ENCODE assay signal across 8 cellular contexts in genomic region chr11:87722756-87723599, GRCh38.
DNase-seq lines count a peak whose midpoint lies in the region; ATAC-seq, FAIRE-seq and TF ChIP-seq lines count a peak whose summit lies in the region.

No MANE protein-coding gene starts in this region.

- H3K4me1 ChIP-seq in duodenal mucosa (ENCODE audit: control insufficient read depth in 1 of 2, insufficient read depth in 2 of 2, low read length in 2 of 2): peaks cover 5 to 8% of the 10 kb centered on the region in 2 donors

- CTCF ChIA-PET in activated CD4-positive, alpha-beta T cell treated with anti-CD3 and anti-CD28 coated beads for 36 hours (lab: Charles Lee): interaction anchor here (1.0 to 2.1 kb wide), 2 partner anchors 9 to 828 kb away, joined by 3 to 5 read pairs; no protein-coding TSS in a partner anchor

- H3K4me1 Mint-ChIP-seq in activated CD4-positive, alpha-beta T cell treated with anti-CD3 and anti-CD28 coated beads for 36 hours: no peaks in the 10 kb centered on the region

- no peak for ATAC-seq in activated CD4-positive, alpha-beta T cell treated with anti-CD3 and anti-CD28 coated beads for 36 hours
- no peak for ATAC-seq in GM21825 (IDR thresholded peaks at IDR 0.05; ENCODE audit: unreplicated experiment)

- peak; percentile 92 for TF ChIP-seq CTCF in NB4 (IDR thresholded peaks at IDR 0.05; ENCODE audit: low read depth, low read length)
- peak; percentile 92 for TF ChIP-seq CTCF in retinal pigment epithelial cell (conservative IDR thresholded peaks at IDR 0.05; ENCODE audit: low read depth, low read length)

- peak; percentile 21 for DNase-seq in activated CD4-positive, alpha-beta T cell treated with anti-CD3 and anti-CD28 coated beads for 36 hours
- no peak for DNase-seq in activated CD4-positive, alpha-beta T cell treated with anti-CD3 and anti-CD28 coated beads, Interleukin-2, amount 50 U/mL, for 4 hours
- DNase-seq in H54 (ENCODE audit: insufficient read length, low spot score) (peak; percentile 2), NB4 (ENCODE audit: low read depth) (peak; percentile 60), retinal pigment epithelial cell (ENCODE audit: low read depth) (no peak)
- DNase-seq in activated T-cell treated with anti-CD3 and anti-CD28 coated beads, Interleukin-2, amount 50 U/mL, for 1 hour: no peak

- no peak for TF ChIP-seq POLR2A in H54 (IDR thresholded peaks at IDR 0.05; ENCODE audit: low read depth, low read length)
- no peak for TF ChIP-seq POLR2A in NB4 (IDR thresholded peaks at IDR 0.05; ENCODE audit: extremely low read depth, insufficient read length)

- no peak overlapping the region for H3K27ac Mint-ChIP-seq in activated CD4-positive, alpha-beta T cell treated with anti-CD3 and anti-CD28 coated beads for 36 hours

- peak overlapping the region in 1 of 2 donors; percentile 33 for H3K9ac ChIP-seq in duodenal mucosa (ENCODE audit: low read depth in 1 of 2, low read length in 2 of 2)

- intact Hi-C loops in activated CD4-positive, alpha-beta T cell treated with anti-CD3 and anti-CD28 coated beads for 36 hours (cut with DNase I, micrococcal nuclease): loop anchor here in 1 of 2 experiments (10.0 kb wide), 1 partner anchor 832 kb away; no protein-coding TSS in a partner anchor

- no peaks in the 10 kb centered on the region for H3K36me3 Mint-ChIP-seq in activated CD4-positive, alpha-beta T cell treated with anti-CD3 and anti-CD28 coated beads for 36 hours (ENCODE audit: low read depth)

- POLR2A ChIA-PET in activated CD4-positive, alpha-beta T cell treated with anti-CD3 and anti-CD28 coated beads for 36 hours (lab: Charles Lee): no interaction called here

- H3K36me3 ChIP-seq in duodenal mucosa (ENCODE audit: control insufficient read depth in 1 of 2, insufficient read depth in 2 of 2, low read length in 2 of 2): no peaks in the 10 kb centered on the region

- FAIRE-seq in H54 (lab: Jason Lieb, UNC): no peak

- H3K27me3 ChIP-seq in duodenal mucosa (ENCODE audit: control insufficient read depth in 1 of 2, insufficient read depth in 2 of 2, low read length in 2 of 2): no peaks in the 10 kb centered on the region

- H3K4me3 Mint-ChIP-seq in activated CD4-positive, alpha-beta T cell treated with anti-CD3 and anti-CD28 coated beads for 36 hours: no peak overlapping the region

- no peak overlapping the region for H3K4me3 ChIP-seq in NB4 (ENCODE audit: low read depth, low read length)
- H3K4me3 ChIP-seq in duodenal mucosa (ENCODE audit: low read depth in 1 of 2, low read length in 2 of 2): peak overlapping the region; percentile 40
- H3K4me3 ChIP-seq in retinal pigment epithelial cell (ENCODE audit: low read length): no peak overlapping the region

- H3K9me3 ChIP-seq in duodenal mucosa (ENCODE audit: control insufficient read depth in 1 of 2, low read length in 2 of 2): no peaks in the 10 kb centered on the region

- H3K27me3 Mint-ChIP-seq in activated CD4-positive, alpha-beta T cell treated with anti-CD3 and anti-CD28 coated beads for 36 hours: peaks cover 3% of the 10 kb centered on the region

- no peaks in the 10 kb centered on the region for H3K9me3 Mint-ChIP-seq in activated CD4-positive, alpha-beta T cell treated with anti-CD3 and anti-CD28 coated beads for 36 hours (ENCODE audit: low read depth)

- no peak overlapping the region for H3K27ac ChIP-seq in duodenal mucosa (ENCODE audit: low read depth, low read length)

Comparison
In these comparisons a context has a peak if more than half of its experiments do, and no peak if none do; other contexts are left out.
1. DNase-seq: peak in activated CD4-positive, alpha-beta T cell treated with anti-CD3 and anti-CD28 coated beads for 36 hours (single experiment), H54 (single experiment) and NB4 (single experiment); none in activated CD4-positive, alpha-beta T cell treated with anti-CD3 and anti-CD28 coated beads, Interleukin-2, amount 50 U/mL, for 4 hours (0 of 2), retinal pigment epithelial cell (single experiment) and activated T-cell treated with anti-CD3 and anti-CD28 coated beads, Interleukin-2, amount 50 U/mL, for 1 hour (single experiment).
2. H3K4me3 ChIP-seq: peak in duodenal mucosa (2 of 2); none in NB4 (single experiment) and retinal pigment epithelial cell (single experiment).